In genomic region chr5:79529110-79529509, GRCh38 we compare ENCODE assay signal across 25 cellular contexts.
"Had no signal": no experiment of that assay in that cellular context is flagged by ENCODE, and none has a peak within 500 bp of the region (broad histone marks: within the 10 kb centered on the region; RNA-seq: fewer than 3 reads in every experiment).

No MANE protein-coding gene starts in this region.

- H3K4me1 ChIP-seq: left lung, lower lobe of right lung, right lobe of liver, testis, transverse colon had no signal

- ATAC-seq: activated T-cell treated with anti-CD3 and anti-CD28 coated beads, Interleukin-2, amount 50 U/mL, for 4 hours; activated T-helper 17 cell treated with anti-CD3 and anti-CD28 coated beads, Interleukin-2, amount 50 U/mL, for 72 hours; left lung; lower lobe of right lung; natural killer cell; right lobe of liver; WTC11 had no signal

- H3K27ac Mint-ChIP-seq: activated CD4-positive, alpha-beta memory T cell treated with anti-CD3 and anti-CD28 coated beads, Interleukin-2, amount 10 ng/mL, durations not matched to agents 7 days and 5 days; activated CD4-positive, alpha-beta T cell treated with anti-CD3 and anti-CD28 coated beads, Interleukin-2, amount 10 ng/mL, durations not matched to agents 7 days and 5 days; activated T-helper 17 cell treated with anti-CD3 and anti-CD28 coated beads, Interleukin-2, amount 50 U/mL, for 72 hours; natural killer cell; progenitor cell of endocrine pancreas; WTC11 had no signal

- H3K36me3 ChIP-seq: brain microvascular endothelial cell, left lung, lower lobe of right lung, right lobe of liver, transverse colon had no signal

- H3K27me3 ChIP-seq: brain microvascular endothelial cell, dorsolateral prefrontal cortex, left lung, right lobe of liver, testis, transverse colon had no signal

- H3K4me1 Mint-ChIP-seq: activated CD4-positive, alpha-beta memory T cell treated with anti-CD3 and anti-CD28 coated beads, Interleukin-2, amount 10 ng/mL, durations not matched to agents 7 days and 5 days; activated CD4-positive, alpha-beta T cell treated with anti-CD3 and anti-CD28 coated beads, Interleukin-2, amount 10 ng/mL, durations not matched to agents 7 days and 5 days; activated T-helper 17 cell treated with anti-CD3 and anti-CD28 coated beads, Interleukin-2, amount 50 U/mL, for 72 hours; natural killer cell; WTC11 had no signal

- H3K27me3 Mint-ChIP-seq: activated CD4-positive, alpha-beta T cell treated with anti-CD3 and anti-CD28 coated beads, Interleukin-2, amount 10 ng/mL, durations not matched to agents 7 days and 5 days; progenitor cell of endocrine pancreas had no signal

- H3K9me3 ChIP-seq: right lobe of liver, testis had no signal

- H3K27ac ChIP-seq: brain microvascular endothelial cell, coronary artery, dorsolateral prefrontal cortex, left lung, lower lobe of right lung, right lobe of liver, testis, transverse colon had no signal

- DNase-seq: activated CD4-positive, alpha-beta memory T cell treated with anti-CD3 and anti-CD28 coated beads, Interleukin-2, amount 10 ng/mL, durations not matched to agents 7 days and 5 days; activated CD4-positive, alpha-beta T cell treated with anti-CD3 and anti-CD28 coated beads for 1 hour; activated CD4-positive, alpha-beta T cell treated with anti-CD3 and anti-CD28 coated beads, Interleukin-2, amount 10 ng/mL, durations not matched to agents 7 days and 5 days; activated gamma-delta T cell treated with Interleukin-2 at 50 U/mL for 16 hours; activated naive CD4-positive, alpha-beta T cell treated with anti-CD3 and anti-CD28 coated beads, Interleukin-2, amount 50 U/mL, for 16 hours; activated T-cell treated with anti-CD3 and anti-CD28 coated beads, Interleukin-2, amount 50 U/mL, for 4 hours; amniotic stem cell; brain microvascular endothelial cell; dorsolateral prefrontal cortex; effector memory CD4-positive, alpha-beta T cell; kidney glomerular epithelial cell; left lung; lower lobe of right lung; mesendoderm; natural killer cell; right lobe of liver; stimulated activated CD4-positive, alpha-beta T cell treated with anti-CD3 and anti-CD28 coated beads, Interleukin-2, amount 100 ng/mL, for 48 hours; stimulated activated naive CD4-positive, alpha-beta T cell treated with Interleukin-2 at 50 U/mL for 16 hours; T-helper 9 cell; testis; transverse colon had no signal

- H3K4me3 Mint-ChIP-seq: activated CD4-positive, alpha-beta memory T cell treated with anti-CD3 and anti-CD28 coated beads, Interleukin-2, amount 10 ng/mL, durations not matched to agents 7 days and 5 days; activated CD4-positive, alpha-beta T cell treated with anti-CD3 and anti-CD28 coated beads, Interleukin-2, amount 10 ng/mL, durations not matched to agents 7 days and 5 days; activated T-cell treated with anti-CD3 and anti-CD28 coated beads, Interleukin-2, amount 50 U/mL, for 4 hours; activated T-helper 17 cell treated with anti-CD3 and anti-CD28 coated beads, Interleukin-2, amount 50 U/mL, for 72 hours; natural killer cell; WTC11 had no signal

- H3K4me3 ChIP-seq: coronary artery, dorsolateral prefrontal cortex, left lung, lower lobe of right lung, right lobe of liver, testis, transverse colon had no signal
